ENCODE assay signal across 8 cellular contexts in genomic region chr6:27312146-27312949, GRCh38. TPM values are rescaled to one million over a fixed set of nuclear protein-coding genes. Genes with fewer than 3 reads are reported as not detected.
A peak's percentile ranks its signal among the peaks of the same experiment; 100 is the strongest.
DNase-seq lines count a peak whose midpoint lies in the region; ATAC-seq and TF ChIP-seq lines count a peak whose summit lies in the region.

POM121L2 (minus strand) TSS chr6:27312273; CDS start chr6:27312170, 103 bp downstream.

- no peaks in the 10 kb centered on the region for H3K9me2 ChIP-seq in OCI-LY7 (ENCODE audit: insufficient read depth, low read length)

- peak within 1 kb of the TSS; percentile 65 for H3K4me3 ChIP-seq in GM06990 (replicated peaks; ENCODE audit: low read depth, low read length)
- peak within 1 kb of the TSS; percentile 62 for H3K4me3 ChIP-seq in OCI-LY7 (ENCODE audit: low read depth, low read length, poor library complexity, severe bottlenecking)
- peak within 1 kb of the TSS; percentile 61 for H3K4me3 ChIP-seq in fibroblast of the aortic adventitia (ENCODE audit: low read depth, low read length)
- H3K4me3 ChIP-seq in upper lobe of right lung = peak within 1 kb of the TSS; percentile 50

- H3K36me3 ChIP-seq in GM06990 (ENCODE audit: control insufficient read depth, insufficient read depth, low read length) (no peaks in the 10 kb centered on the region), OCI-LY7 (ENCODE audit: insufficient read depth, low read length) (no peaks in the 10 kb centered on the region), upper lobe of right lung (no peaks in the 10 kb centered on the region)

- H3K27ac ChIP-seq in OCI-LY7 (ENCODE audit: low read depth, low read length, poor library complexity, severe bottlenecking) = no peak within 1 kb of the TSS
- H3K27ac ChIP-seq in upper lobe of right lung = no peak within 1 kb of the TSS

- H3K4me2 ChIP-seq in OCI-LY7 (ENCODE audit: low read length) = peak within 1 kb of the TSS; percentile 58

- H2AFZ ChIP-seq in OCI-LY7 (ENCODE audit: low read length) = peak within 1 kb of the TSS; percentile 75

- H3K27me3 Mint-ChIP-seq in osteocyte (ENCODE audit: unreplicated experiment) = peaks cover 68% of the 10 kb centered on the region

- no peak within 1 kb of the TSS for H3K27ac Mint-ChIP-seq in osteocyte (ENCODE audit: unreplicated experiment)

- H3K9me3 Mint-ChIP-seq in osteocyte (ENCODE audit: unreplicated experiment) = peaks cover 6% of the 10 kb centered on the region

- DNase-seq in GM06990 (ENCODE audit: extremely low read depth, insufficient read length) (peak; percentile 66), HPDE6-E6E7 (ENCODE audit: extremely low spot score) (peak; percentile 77), OCI-LY7 (ENCODE audit: low spot score) (peak; percentile 65), activated T-helper 1 cell treated with Interleukin-2 at 50 U/mL for 16 hours (ENCODE audit: low read depth) (peak; percentile 32), fibroblast of the aortic adventitia (ENCODE audit: low read depth) (peak; percentile 30), osteocyte (ENCODE audit: extremely low spot score, unreplicated experiment) (no peak), upper lobe of right lung (peak; percentile 76), NCI-H1105 treated with DMSO at 0.1 percent for 48 hours (lab: John Stamatoyannopoulos, UW) (no peak)

- peaks cover 14% of the 10 kb centered on the region for H3K4me1 Mint-ChIP-seq in osteocyte (ENCODE audit: unreplicated experiment)

- no peaks in the 10 kb centered on the region for H4K20me1 ChIP-seq in OCI-LY7 (ENCODE audit: insufficient read depth, low read length)

- POLR2A ChIA-PET in OCI-LY7 (lab: Charles Lee) = interaction anchor here (0.6 to 1.0 kb wide), 4 partner anchors 9 to 208 kb away, joined by 3 to 4 read pairs (median 3); no protein-coding TSS in a partner anchor

- H3K27me3 ChIP-seq in GM06990 (replicated peaks; ENCODE audit: control insufficient read depth, insufficient read depth, low read length) = no peaks in the 10 kb centered on the region; the same call in 1 of the 2 replicates
- peaks cover 75% of the 10 kb centered on the region for H3K27me3 ChIP-seq in upper lobe of right lung

- no peaks in the 10 kb centered on the region for H3K4me1 ChIP-seq in OCI-LY7 (ENCODE audit: insufficient read depth, low read length, poor library complexity, severe bottlenecking)
- H3K4me1 ChIP-seq in upper lobe of right lung = peaks cover 12% of the 10 kb centered on the region

- peak; percentile 81 for TF ChIP-seq CTCF in GM06990 (IDR thresholded peaks at IDR 0.05; ENCODE audit: insufficient read depth, low read length, poor library complexity, severe bottlenecking)
- TF ChIP-seq CTCF in OCI-LY7 (conservative IDR thresholded peaks at IDR 0.05; ENCODE audit: low read length) = peak; percentile 83
- TF ChIP-seq CTCF in fibroblast of the aortic adventitia (IDR thresholded peaks at IDR 0.05; ENCODE audit: insufficient read depth, low read length) = peak; percentile 50
- TF ChIP-seq CTCF in osteocyte (IDR thresholded peaks at IDR 0.05) = peak; percentile 68
- TF ChIP-seq CTCF in upper lobe of right lung (IDR thresholded peaks at IDR 0.05) = peak; percentile 60

- ATAC-seq in upper lobe of right lung = peak; percentile 91

- no peaks in the 10 kb centered on the region for H3K79me2 ChIP-seq in OCI-LY7 (ENCODE audit: insufficient read depth, low read depth, low read length)

- peak within 1 kb of the TSS; percentile 73 for H3K4me3 Mint-ChIP-seq in osteocyte (ENCODE audit: unreplicated experiment)

- intact Hi-C loops in OCI-LY7 (cut with micrococcal nuclease; ENCODE audit: unreplicated experiment) = loop anchor here (1.0 to 5.0 kb wide), 4 partner anchors 150 to 440 kb away; no protein-coding TSS in a partner anchor
- intact Hi-C loops in upper lobe of right lung (cut with DNase I) = no loop called here

- H3K9me3 ChIP-seq in OCI-LY7 (ENCODE audit: low read length) = no peaks in the 10 kb centered on the region
- no peaks in the 10 kb centered on the region for H3K9me3 ChIP-seq in upper lobe of right lung

- BruUV-seq in OCI-LY7 (replicated peaks; lab: Mats Ljungman, UMichigan) = no TSS peak

- CTCF ChIA-PET in OCI-LY7 (lab: Charles Lee; ENCODE audit: unreplicated experiment) = no interaction called here

- H3K36me3 Mint-ChIP-seq in osteocyte (ENCODE audit: unreplicated experiment) = no peaks in the 10 kb centered on the region

RNA-seq across cellular contexts. Expression of gene POM121L2, which starts in this region (rescaled TPM):
- not detected in 2 replicates for total RNA-seq in OCI-LY7 (2014; rRNA removed; shearing (Covaris generic))
- total RNA-seq in OCI-LY7 (2022) (not detected in 2 replicates), fibroblast of the aortic adventitia (ENCODE audit: low replicate concordance) (not detected in 2 replicates), osteocyte (not detected in 2 replicates), upper lobe of right lung (not detected)

Comparison
In these comparisons a context has a peak if more than half of its experiments do, and no peak if none do; other contexts are left out.
1. Peak in DNase-seq, H3K4me3 ChIP-seq and H3K4me2 ChIP-seq in OCI-LY7; RNA of the gene not detected or under 1 TPM.
2. Peak in DNase-seq and H3K4me3 ChIP-seq in fibroblast of the aortic adventitia; RNA of the gene not detected or under 1 TPM.
3. Peak in DNase-seq, ATAC-seq and H3K4me3 ChIP-seq in upper lobe of right lung; RNA of the gene not detected or under 1 TPM.
4. DNase-seq: peak in GM06990 (single experiment), HPDE6-E6E7 (single experiment) and activated T-helper 1 cell treated with Interleukin-2 at 50 U/mL for 16 hours (single experiment); none in osteocyte (single experiment) and NCI-H1105 treated with DMSO at 0.1 percent for 48 hours (single experiment).
5. Peak in every context shown above with its lines, with median percentiles within 50 percentile points of each other: H3K4me3 ChIP-seq and CTCF ChIP-seq.